In genomic region chr4:46441116-46441859, GRCh38 we compare ENCODE assay signal across 26 cellular contexts. TPM values are rescaled to one million over a fixed set of nuclear protein-coding genes. Genes with fewer than 3 reads are reported as not detected.
DNase-seq lines count a peak whose midpoint lies in the region; ATAC-seq and TF ChIP-seq lines count a peak whose summit lies in the region.
"Had no signal": no experiment of that assay in that cellular context is flagged by ENCODE, and none has a peak within 500 bp of the region (broad histone marks: within the 10 kb centered on the region; RNA-seq: fewer than 3 reads in every experiment).

No MANE protein-coding gene starts in this region.

- peak; percentile 30 for DNase-seq in H4 (ENCODE audit: low spot score)
- DNase-seq in RWPE2 (ENCODE audit: low spot score), result no peak
- DNase-seq in mammary epithelial cell, result peak; percentile 26
- peak; percentile 43 for DNase-seq in fibroblast of pulmonary artery (ENCODE audit: low read depth)
- no peak for DNase-seq in Kasumi-1 (lab: John Stamatoyannopoulos, UW)
- DNase-seq in activated T-cell treated with anti-CD3 and anti-CD28 coated beads, Interleukin-2, amount 50 U/mL, for 72 hours, result no peak
- no peak for DNase-seq in RKO (ENCODE audit: low spot score)
- no peak for DNase-seq in DMS 273 (lab: John Stamatoyannopoulos, UW; ENCODE audit: unreplicated experiment)
- DNase-seq: C1 segment of cervical spinal cord; CD4-positive, alpha-beta memory T cell; COR-L47; GF-D8; GOT3; HCEC 1CT; MV-4-11; NCI-H1105; NCI-H1436 treated with DMSO at 0.1 percent for 48 hours; NCI-H187 treated with DMSO at 0.1 percent for 48 hours; NCI-H2171 treated with DMSO at 0.1 percent for 48 hours; NCI-H345; NCI-H510A treated with DMSO at 0.1 percent for 48 hours; PC-3; Right ventricle myocardium superior had no signal

- ATAC-seq in RWPE2 (ENCODE audit: low read depth), result no peak
- no peak for ATAC-seq in activated T-cell treated with anti-CD3 and anti-CD28 coated beads, Interleukin-2, amount 50 U/mL, for 72 hours (replicated peaks in 1 of 2)
- ATAC-seq: A549, PC-3 had no signal

- H3K36me3 Mint-ChIP-seq in activated T-cell treated with anti-CD3 and anti-CD28 coated beads, Interleukin-2, amount 50 U/mL, for 72 hours (ENCODE audit: insufficient read depth in 2 of 2), result peaks cover 0 to 2% of the 10 kb centered on the region in 2 donors
- H3K36me3 Mint-ChIP-seq: CD4-positive, alpha-beta memory T cell had no signal

- no peaks in the 10 kb centered on the region for H3K79me2 ChIP-seq in mammary epithelial cell (ENCODE audit: insufficient read depth, low read length)

- no peak overlapping the region for H2AFZ ChIP-seq in mammary epithelial cell (ENCODE audit: low read depth, low read length)

- H3K36me3 ChIP-seq in RWPE2 (ENCODE audit: low read depth), result no peaks in the 10 kb centered on the region
- H3K36me3 ChIP-seq in mammary epithelial cell (ENCODE audit: insufficient read depth, low read length), result no peaks in the 10 kb centered on the region
- H3K36me3 ChIP-seq: SJSA1 had no signal

- TF ChIP-seq CTCF in RWPE2 (IDR thresholded peaks at IDR 0.05; ENCODE audit: poor library complexity, severe bottlenecking), result no peak
- no peak for TF ChIP-seq CTCF in mammary epithelial cell (conservative IDR thresholded peaks at IDR 0.05 in 1 of 2, IDR thresholded peaks at IDR 0.05 in 1 of 2; ENCODE audit: extremely low read depth in 1 of 2, insufficient read depth in 1 of 2, low read depth in 1 of 2, low read length in 2 of 2)
- TF ChIP-seq CTCF in fibroblast of pulmonary artery (IDR thresholded peaks at IDR 0.05; ENCODE audit: low read length, missing control alignments), result no peak

- no peak overlapping the region for H3K4me3 Mint-ChIP-seq in activated T-cell treated with anti-CD3 and anti-CD28 coated beads, Interleukin-2, amount 50 U/mL, for 72 hours
- H3K4me3 Mint-ChIP-seq: CD4-positive, alpha-beta memory T cell had no signal

- 44% methylated on average over 2 of the region's 2 CpGs for WGBS in mammary epithelial cell (ENCODE audit: low coverage, missing lambda C conversion rate)

- CTCF ChIA-PET in mammary epithelial cell (lab: Charles Lee; ENCODE audit: low non-redundant PET), result no interaction called here

- H3K27me3 Mint-ChIP-seq in activated T-cell treated with anti-CD3 and anti-CD28 coated beads, Interleukin-2, amount 50 U/mL, for 72 hours (ENCODE audit: low read depth), result no peaks in the 10 kb centered on the region
- H3K27me3 Mint-ChIP-seq: CD4-positive, alpha-beta memory T cell had no signal

- no TSS peak for BruUV-seq in mammary epithelial cell (replicated peaks; lab: Mats Ljungman, UMichigan)

- H3K4me2 ChIP-seq in mammary epithelial cell (ENCODE audit: insufficient read depth, low read depth, low read length), result no peak overlapping the region
- H3K4me2 ChIP-seq: A549, KMS-11 had no signal

- H3K4me1 ChIP-seq in RWPE2 (ENCODE audit: insufficient read depth, poor library complexity, severe bottlenecking) (peaks cover 20% of the 10 kb centered on the region), mammary epithelial cell (ENCODE audit: insufficient read depth, low read length) (peaks cover 20% of the 10 kb centered on the region)
- H3K4me1 ChIP-seq: A549, SJSA1 had no signal

- no peak overlapping the region for H3K9ac ChIP-seq in mammary epithelial cell (ENCODE audit: insufficient read depth, low read length)
- H3K9ac ChIP-seq: KMS-11 had no signal

- H3K9me3 ChIP-seq in RWPE2 (ENCODE audit: severe bottlenecking) (no peaks in the 10 kb centered on the region), mammary epithelial cell (replicated peaks; ENCODE audit: insufficient read depth, low read length) (no peaks in the 10 kb centered on the region)
- H3K9me3 ChIP-seq: A549, SJSA1 had no signal

- peaks cover 4 to 8% of the 10 kb centered on the region in 2 donors for H3K9me3 Mint-ChIP-seq in activated T-cell treated with anti-CD3 and anti-CD28 coated beads, Interleukin-2, amount 50 U/mL, for 72 hours

- dilution Hi-C loops in mammary epithelial cell (cut with HindIII; ENCODE audit: low sequenced_read_pairs), result no loop called here

- in situ Hi-C loops in mammary epithelial cell (cut with MboI; ENCODE audit: low sequenced_read_pairs in 2 of 2), result no loop called here

- H3K4me1 Mint-ChIP-seq in activated T-cell treated with anti-CD3 and anti-CD28 coated beads, Interleukin-2, amount 50 U/mL, for 72 hours (ENCODE audit: low read depth), result no peaks in the 10 kb centered on the region
- H3K4me1 Mint-ChIP-seq: CD4-positive, alpha-beta memory T cell had no signal

- intact Hi-C loops in mammary epithelial cell (cut with micrococcal nuclease), result no loop called here

- H3K27me3 ChIP-seq in RWPE2 (ENCODE audit: insufficient read depth, poor library complexity, severe bottlenecking), result no peaks in the 10 kb centered on the region
- H3K27me3 ChIP-seq in mammary epithelial cell (ENCODE audit: insufficient read depth, low read length), result no peaks in the 10 kb centered on the region
- H3K27me3 ChIP-seq: SJSA1 had no signal

- H3K27ac ChIP-seq in RWPE2 (ENCODE audit: poor library complexity, severe bottlenecking) (peak overlapping the region; percentile 6), mammary epithelial cell (ENCODE audit: insufficient read depth, low read depth, low read length) (no peak overlapping the region)
- H3K27ac ChIP-seq: A549, KMS-11, SJSA1 had no signal

- no peak overlapping the region for H3K4me3 ChIP-seq in RWPE2 (ENCODE audit: severe bottlenecking)
- H3K4me3 ChIP-seq in mammary epithelial cell (replicated peaks in 1 of 3; ENCODE audit: insufficient read depth in 1 of 3, low read depth in 2 of 3, low read length in 3 of 3), result no peak overlapping the region
- no peak overlapping the region for H3K4me3 ChIP-seq in fibroblast of pulmonary artery (replicated peaks; ENCODE audit: low read depth, low read length)
- H3K4me3 ChIP-seq: A549, SJSA1 had no signal

- H4K20me1 ChIP-seq in mammary epithelial cell (ENCODE audit: insufficient read depth, low read length), result no peaks in the 10 kb centered on the region

- H3K27ac Mint-ChIP-seq in activated T-cell treated with anti-CD3 and anti-CD28 coated beads, Interleukin-2, amount 50 U/mL, for 72 hours, result no peak overlapping the region
- H3K27ac Mint-ChIP-seq: CD4-positive, alpha-beta memory T cell had no signal

RNA-seq across cellular contexts. Expression of gene GABRA2, which starts 51.4 kb away (rescaled TPM):
- 0.80 and 1.3 TPM in 2 replicates for total RNA-seq in H4 (2014; rRNA removed; shearing (Covaris generic))
- not detected for total RNA-seq in mammary epithelial cell
- 0.05 TPM for polyA plus RNA-seq in mammary epithelial cell
- not detected for polyA minus RNA-seq in mammary epithelial cell
- not detected for total RNA-seq in activated T-cell treated with anti-CD3 and anti-CD28 coated beads, Interleukin-2, amount 50 U/mL, for 72 hours
- total RNA-seq: CD4-positive, alpha-beta memory T cell; PC-3; SJSA1 had no signal
- polyA plus RNA-seq: A549; CD4-positive, alpha-beta memory T cell had no signal

Comparison
In these comparisons a context has a peak if more than half of its experiments do, and no peak if none do; other contexts are left out.
1. DNase-seq: peak in H4 (single experiment), mammary epithelial cell (single experiment) and fibroblast of pulmonary artery (single experiment); none in RWPE2 (single experiment), Kasumi-1 (0 of 2), activated T-cell treated with anti-CD3 and anti-CD28 coated beads, Interleukin-2, amount 50 U/mL, for 72 hours (0 of 2), RKO (single experiment) and DMS 273 (single experiment).